ENCODE assay signal across 8 cellular contexts in genomic region chr19:35748106-35749020, GRCh38. TPM values are rescaled to one million over a fixed set of nuclear protein-coding genes. Genes with fewer than 3 reads are reported as not detected.
DNase-seq lines count a peak whose midpoint lies in the region; ATAC-seq lines count a peak whose summit lies in the region.

Gene LIN37 (plus strand): TSS chr19:35748576. CDS start chr19:35748725, 149 bp downstream.

- peaks cover 0 to 6% (median 0%) of the 10 kb centered on the region in 11 experiments; a peak in 2 of 22 replicates for H3K9me3 ChIP-seq in BLaER1 treated with 17β-estradiol and CSF1 and Interleukin-3, amounts not matched to agents 10 nM and 100 nM (replicated peaks in 1 of 11)

- peak within 1 kb of the TSS; percentile 92 to 100 (median 97) for H3K4me2 ChIP-seq in BLaER1 treated with 17β-estradiol and CSF1 and Interleukin-3, amounts not matched to agents 10 nM and 100 nM

- H3K27me3 Mint-ChIP-seq in dendritic cell treated with granulocyte-macrophage colony-stimulating factor and Interleukin-4, amounts not matched to agents 40 ng/mL and 50 ng/mL, for 4 days, result no peaks in the 10 kb centered on the region

- H3K36me3 ChIP-seq in BLaER1 treated with 17β-estradiol and CSF1 and Interleukin-3, amounts not matched to agents 10 nM and 100 nM, result peaks cover 9 to 29% (median 21%) of the 10 kb centered on the region in 11 experiments; a peak in 21 of 22 replicates

- H3K9ac ChIP-seq in BLaER1 treated with 17β-estradiol and CSF1 and Interleukin-3, amounts not matched to agents 10 nM and 100 nM, result peak within 1 kb of the TSS; percentile 72 to 93 (median 86)

- no peaks in the 10 kb centered on the region for H3K9me3 Mint-ChIP-seq in dendritic cell treated with granulocyte-macrophage colony-stimulating factor and Interleukin-4, amounts not matched to agents 40 ng/mL and 50 ng/mL, for 4 days

- H3K27ac Mint-ChIP-seq in dendritic cell treated with granulocyte-macrophage colony-stimulating factor and Interleukin-4, amounts not matched to agents 40 ng/mL and 50 ng/mL, for 4 days, result peak within 1 kb of the TSS; percentile 86

- H3K4me1 ChIP-seq in BLaER1 treated with 17β-estradiol and CSF1 and Interleukin-3, amounts not matched to agents 10 nM and 100 nM, result peaks cover 51 to 60% (median 59%) of the 10 kb centered on the region in 10 experiments

- ATAC-seq in GM19351 (IDR thresholded peaks at IDR 0.05; ENCODE audit: unreplicated experiment), result peak; percentile 66
- ATAC-seq in HG03521 (IDR thresholded peaks at IDR 0.05; ENCODE audit: unreplicated experiment), result peak; percentile 67
- peak; percentile 80 for ATAC-seq in left lobe of liver

- peak within 1 kb of the TSS; percentile 63 to 95 (median 84) for H3K27ac ChIP-seq in BLaER1 treated with 17β-estradiol and CSF1 and Interleukin-3, amounts not matched to agents 10 nM and 100 nM

- H3K27me3 ChIP-seq in BLaER1 treated with 17β-estradiol and CSF1 and Interleukin-3, amounts not matched to agents 10 nM and 100 nM, result no peaks in the 10 kb centered on the region

- 0 out of 22 replicates have a peak, but pooled peaks cover 0 to 7% (median 0%) of the 10 kb centered on the region in 11 experiments for H4K20me1 ChIP-seq in BLaER1 treated with 17β-estradiol and CSF1 and Interleukin-3, amounts not matched to agents 10 nM and 100 nM

- peak within 1 kb of the TSS; percentile 92 for H3K4me3 Mint-ChIP-seq in dendritic cell treated with granulocyte-macrophage colony-stimulating factor and Interleukin-4, amounts not matched to agents 40 ng/mL and 50 ng/mL, for 4 days

- H3K36me3 Mint-ChIP-seq in dendritic cell treated with granulocyte-macrophage colony-stimulating factor and Interleukin-4, amounts not matched to agents 40 ng/mL and 50 ng/mL, for 4 days (ENCODE audit: low read depth), result peaks cover 71% of the 10 kb centered on the region

- DNase-seq in NCI-H748 (lab: John Stamatoyannopoulos, UW; ENCODE audit: unreplicated experiment) (peak; percentile 100), left lobe of liver (ENCODE audit: low spot score) (peak; percentile 100)
- DNase-seq in activated CD4-positive, alpha-beta T cell treated with anti-CD3 and anti-CD28 coated beads, Interleukin-2, amount 50 U/mL, for 1 hour, result peak; percentile 97
- DNase-seq in stimulated activated CD4-positive, alpha-beta T cell treated with anti-CD3 and anti-CD28 coated beads, Interleukin-2, amount 100 ng/mL, for 4 hours (ENCODE audit: low read depth), result peak; percentile 98

- intact Hi-C loops in dendritic cell treated with granulocyte-macrophage colony-stimulating factor and Interleukin-4, amounts not matched to agents 40 ng/mL and 50 ng/mL, for 4 days (cut with micrococcal nuclease), result loop anchor here (1.0 to 10.0 kb wide), 6 partner anchors 10 to 304 kb away; partner anchors contain the start of genes COX6B1, ETV2, HCST and NFKBID

- peak within 1 kb of the TSS; percentile 75 to 97 (median 89) for H3K4me3 ChIP-seq in BLaER1 treated with 17β-estradiol and CSF1 and Interleukin-3, amounts not matched to agents 10 nM and 100 nM

- peaks cover 64% of the 10 kb centered on the region for H3K4me1 Mint-ChIP-seq in dendritic cell treated with granulocyte-macrophage colony-stimulating factor and Interleukin-4, amounts not matched to agents 40 ng/mL and 50 ng/mL, for 4 days (ENCODE audit: low read depth)

RNA-seq across cellular contexts. Expression of gene LIN37, which starts in this region (rescaled TPM):
- total RNA-seq in left lobe of liver, result 4.7 TPM

Comparison
In these comparisons a context has a peak if more than half of its experiments do, and no peak if none do; other contexts are left out.
1. Peak in every context shown above with its lines: DNase-seq, ATAC-seq, H3K4me3 ChIP-seq and H3K27ac ChIP-seq.